ENCODE assay signal across 16 cellular contexts in genomic region chr15:29913528-29914135, GRCh38.
A peak's percentile ranks its signal among the peaks of the same experiment; 100 is the strongest.
DNase-seq lines count a peak whose midpoint lies in the region; ATAC-seq and TF ChIP-seq lines count a peak whose summit lies in the region.
"Had no signal": no experiment of that assay in that cellular context is flagged by ENCODE, and none has a peak within 500 bp of the region (broad histone marks: within the 10 kb centered on the region; RNA-seq: fewer than 3 reads in every experiment).

No MANE protein-coding gene starts in this region.

- H3K36me3 ChIP-seq in brain microvascular endothelial cell (replicated peaks) (no peaks in the 10 kb centered on the region), cardiac muscle cell (no peaks in the 10 kb centered on the region)
- H3K36me3 ChIP-seq: colonic mucosa had no signal

- H3K27ac ChIP-seq in brain microvascular endothelial cell = peak overlapping the region; percentile 62
- peak overlapping the region; percentile 84 for H3K27ac ChIP-seq in cardiac muscle cell
- H3K27ac ChIP-seq: C4-2B, colonic mucosa had no signal

- H3K27me3 Mint-ChIP-seq in osteocyte (ENCODE audit: unreplicated experiment) = no peaks in the 10 kb centered on the region

- in situ Hi-C loops in brain microvascular endothelial cell (cut with HindIII; ENCODE audit: low pct_ligation_motif_present, low sequenced_read_pairs) = no loop called here

- no peaks in the 10 kb centered on the region for H3K36me3 Mint-ChIP-seq in osteocyte (ENCODE audit: unreplicated experiment)

- peaks cover 22% of the 10 kb centered on the region for H3K4me1 ChIP-seq in cardiac muscle cell (ENCODE audit: low read depth)
- H3K4me1 ChIP-seq: colonic mucosa had no signal

- H3K9me3 Mint-ChIP-seq in osteocyte (ENCODE audit: unreplicated experiment) = peaks cover 7% of the 10 kb centered on the region

- no peaks in the 10 kb centered on the region for H3K27me3 ChIP-seq in brain microvascular endothelial cell (replicated peaks)
- H3K27me3 ChIP-seq in cardiac muscle cell = no peaks in the 10 kb centered on the region
- H3K27me3 ChIP-seq: colonic mucosa had no signal

- H3K4me1 Mint-ChIP-seq in osteocyte (ENCODE audit: unreplicated experiment) = peaks cover 39% of the 10 kb centered on the region

- no peak overlapping the region for H3K4me3 ChIP-seq in brain microvascular endothelial cell (ENCODE audit: low read depth, low read length)
- no peak overlapping the region for H3K4me3 ChIP-seq in cardiac muscle cell
- H3K4me3 ChIP-seq: colonic mucosa had no signal

- no peaks in the 10 kb centered on the region for H3K9me3 ChIP-seq in cardiac muscle cell (ENCODE audit: low read depth)
- H3K9me3 ChIP-seq: colonic mucosa had no signal

- peak overlapping the region; percentile 8 for H3K4me3 Mint-ChIP-seq in osteocyte (ENCODE audit: unreplicated experiment)

- H3K27ac Mint-ChIP-seq in osteocyte (ENCODE audit: unreplicated experiment) = peak overlapping the region; percentile 36
- H3K27ac Mint-ChIP-seq: activated naive CD4-positive, alpha-beta T cell treated with anti-CD3 and anti-CD28 coated beads, Interleukin-2, amount 50 U/mL, for 72 hours had no signal

- ATAC-seq in GM19467 (IDR thresholded peaks at IDR 0.05; ENCODE audit: unreplicated experiment) = no peak
- ATAC-seq: activated naive CD4-positive, alpha-beta T cell treated with anti-CD3 and anti-CD28 coated beads, Interleukin-2, amount 50 U/mL, for 72 hours had no signal

- TF ChIP-seq CTCF in brain microvascular endothelial cell (IDR thresholded peaks at IDR 0.05; ENCODE audit: low read depth, low read length, missing control alignments) (no peak), cardiac muscle cell (IDR thresholded peaks at IDR 0.05; ENCODE audit: low read depth, low read length) (no peak), osteocyte (IDR thresholded peaks at IDR 0.05) (no peak)

- DNase-seq in EL (peak; percentile 48), brain microvascular endothelial cell (peak; percentile 87), cardiac muscle cell (ENCODE audit: low read depth in 1 of 2, low spot score in 1 of 2) (peak in 1 of 2 donors; percentile 51), osteocyte (ENCODE audit: extremely low spot score, unreplicated experiment) (no peak), UCSD-AML1 (lab: John Stamatoyannopoulos, UW; ENCODE audit: unreplicated experiment) (no peak), NCI-H2029 (lab: John Stamatoyannopoulos, UW) (no peak)
- no peak for DNase-seq in central memory CD4-positive, alpha-beta T cell
- DNase-seq: activated CD4-positive, CD25-positive, alpha-beta regulatory T cell treated with anti-CD3 and anti-CD28 coated beads, Interleukin-2, amount 50 U/mL, for 72 hours; colonic mucosa; foreskin melanocyte; islet precursor cell; NCI-H1092; NCI-H510A treated with DMSO at 0.1 percent for 48 hours had no signal

Comparison
In these comparisons a context has a peak if more than half of its experiments do, and no peak if none do; other contexts are left out.
1. DNase-seq: peak in EL (single experiment) and brain microvascular endothelial cell (single experiment); none in osteocyte (single experiment), UCSD-AML1 (single experiment), central memory CD4-positive, alpha-beta T cell (single experiment) and NCI-H2029 (single experiment).